In genomic region chr6:115668781-115669180, GRCh38 we compare ENCODE assay signal across 29 cellular contexts.
"Had no signal": no experiment of that assay in that cellular context is flagged by ENCODE, and none has a peak within 500 bp of the region (broad histone marks: within the 10 kb centered on the region; RNA-seq: fewer than 3 reads in every experiment).

No MANE protein-coding gene starts in this region.

- DNase-seq: activated B cell treated with CpG ODN at 0.5 μM for 24 hours; activated CD4-positive, alpha-beta memory T cell treated with anti-CD3 and anti-CD28 coated beads for 36 hours; activated CD4-positive, alpha-beta T cell treated with anti-CD3 and anti-CD28 coated beads for 48 hours; activated CD8-positive, alpha-beta memory T cell treated with anti-CD3 and anti-CD28 coated beads, Interleukin-2, amount 10 ng/mL, durations not matched to agents 7 days and 5 days; activated CD8-positive, alpha-beta memory T cell treated with anti-CD3 and anti-CD28 coated beads, Interleukin-2, amount 50 U/mL, for 4 hours; activated CD8-positive, alpha-beta T cell treated with anti-CD3 and anti-CD28 coated beads, Interleukin-2, amount 10 ng/mL, durations not matched to agents 7 days and 5 days; activated effector memory CD4-positive, alpha-beta T cell treated with anti-CD3 and anti-CD28 coated beads, Interleukin-2, amount 50 U/mL, for 16 hours; activated naive CD4-positive, alpha-beta T cell treated with anti-CD3 and anti-CD28 coated beads for 36 hours; activated naive CD8-positive, alpha-beta T cell treated with anti-CD3 and anti-CD28 coated beads for 36 hours; activated naive CD8-positive, alpha-beta T cell treated with anti-CD3 and anti-CD28 coated beads, Interleukin-2, amount 50 U/mL, for 24 hours; activated T-cell treated with anti-CD3 and anti-CD28 coated beads, Interleukin-2, amount 50 U/mL, for 1 hour; activated T-cell treated with anti-CD3 and anti-CD28 coated beads, Interleukin-2, amount 50 U/mL, for 48 hours; adrenal gland; amygdala; aorta; body of pancreas; caudate nucleus; cortex of kidney; dermis blood vessel endothelial cell; effector CD4-positive, alpha-beta T cell; effector memory CD8-positive, alpha-beta T cell; erythroblast; foreskin keratinocyte; T-helper 1 cell; T-helper 17 cell; T1000; WERI-Rb-1 had no signal

- ATAC-seq: activated CD4-positive, CD25-positive, alpha-beta regulatory T cell treated with anti-CD3 and anti-CD28 coated beads, Interleukin-2, amount 50 U/mL, for 24 hours; activated CD8-positive, alpha-beta memory T cell treated with anti-CD3 and anti-CD28 coated beads, Interleukin-2, amount 10 ng/mL, durations not matched to agents 7 days and 5 days; activated CD8-positive, alpha-beta T cell treated with anti-CD3 and anti-CD28 coated beads, Interleukin-2, amount 10 ng/mL, durations not matched to agents 7 days and 5 days; activated naive CD8-positive, alpha-beta T cell treated with anti-CD3 and anti-CD28 coated beads, Interleukin-2, amount 50 U/mL, for 24 hours; body of pancreas; effector memory CD8-positive, alpha-beta T cell; foreskin keratinocyte; gastroesophageal sphincter; T-helper 17 cell had no signal
